ENCODE assay signal across 1 cellular context in genomic region chr7:105567024-105567423, GRCh38.
TF ChIP-seq lines count a peak whose summit lies in the region.

No MANE protein-coding gene starts in this region.

TF ChIP-seq in endothelial cell of umbilical vein, 7 proteins besides CTCF, POLR2A, EP300 and RAD21:
- TF ChIP-seq POLR2AphosphoS5 (IDR thresholded peaks at IDR 0.05; ENCODE audit: insufficient read depth, low read depth, low read length) (no peak), MAX (IDR thresholded peaks at IDR 0.05; ENCODE audit: insufficient read depth, insufficient read length) (no peak), MYC (IDR thresholded peaks at IDR 0.05; ENCODE audit: low read depth, low read length) (no peak), EZH2 (IDR thresholded peaks at IDR 0.05; ENCODE audit: borderline replicate concordance, low read depth, low read length, severe bottlenecking) (no peak), JUN (IDR thresholded peaks at IDR 0.05; ENCODE audit: borderline replicate concordance, insufficient read depth, insufficient read length, low read depth) (no peak), GATA2 (IDR thresholded peaks at IDR 0.05; ENCODE audit: insufficient read depth, insufficient read length, low read depth, low read length) (no peak), FOS (IDR thresholded peaks at IDR 0.05; ENCODE audit: borderline replicate concordance, insufficient read depth, low read length) (no peak)
TF ChIP-seq in endothelial cell of umbilical vein: peak in this region for 0.
